ENCODE assay signal across 5 cellular contexts in genomic region chr10:125256026-125256425, GRCh38.
"Had no signal": no experiment of that assay in that cellular context is flagged by ENCODE, and none has a peak within 500 bp of the region (broad histone marks: within the 10 kb centered on the region; RNA-seq: fewer than 3 reads in every experiment).

No MANE protein-coding gene starts in this region.

- H3K36me3 ChIP-seq: HAP-1 had no signal

- H3K27me3 Mint-ChIP-seq: IgD-negative memory B cell had no signal

- H3K36me3 Mint-ChIP-seq: IgD-negative memory B cell had no signal

- H3K4me1 Mint-ChIP-seq: IgD-negative memory B cell had no signal

- H3K27ac Mint-ChIP-seq: GM23338, HFFc6, IgD-negative memory B cell had no signal

- H3K4me3 Mint-ChIP-seq: GM23338, HFFc6, IgD-negative memory B cell had no signal

- H2AFZ ChIP-seq: GM23338 had no signal

- DNase-seq: HFFc6 had no signal

- H3K27ac ChIP-seq: HL-60 had no signal

- H3K4me1 ChIP-seq: HAP-1 had no signal

- H3K4me3 ChIP-seq: GM23338, HAP-1 had no signal

- H3K4me2 ChIP-seq: GM23338 had no signal
